12 cellular contexts compared by ENCODE assay signal in the genomic region with DNA sequence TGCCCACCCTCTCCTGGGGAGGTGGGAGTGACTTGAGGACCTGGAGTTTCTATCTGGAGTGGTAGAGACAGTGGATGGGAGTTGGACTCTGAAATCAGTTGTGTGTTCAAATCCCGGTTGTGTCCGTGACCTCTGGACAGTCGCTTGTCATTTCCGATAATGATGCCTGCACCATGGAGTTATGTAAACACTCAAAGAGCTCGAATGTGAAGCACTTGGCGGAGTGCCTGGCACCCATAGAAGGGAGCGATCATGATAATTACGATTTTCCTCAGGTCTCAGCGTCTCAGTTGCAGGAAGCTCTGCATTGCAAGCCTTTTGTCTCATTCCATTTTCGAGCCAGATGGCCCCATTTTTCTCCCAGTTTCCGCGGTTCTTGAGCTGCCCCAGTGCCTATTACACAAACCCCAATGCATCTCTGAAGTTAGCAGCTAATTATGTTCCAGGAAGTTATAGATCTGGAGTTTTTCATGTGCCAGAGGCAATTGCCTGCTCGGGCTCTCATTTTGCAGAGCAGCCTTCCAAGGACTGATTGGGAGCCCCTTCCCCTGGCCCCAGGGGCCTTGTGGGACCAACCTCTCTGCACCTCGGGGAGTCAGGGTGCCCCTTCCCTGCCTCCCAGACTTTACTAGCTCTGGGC.
DNase-seq lines count a peak whose midpoint lies in the region; ATAC-seq and TF ChIP-seq lines count a peak whose summit lies in the region.
"Had no signal": no experiment of that assay in that cellular context is flagged by ENCODE, and none has a peak within 500 bp of the region (broad histone marks: within the 10 kb centered on the region; RNA-seq: fewer than 3 reads in every experiment).

No MANE protein-coding gene starts in this region.

- no peaks in the 10 kb centered on the region for H3K23me2 ChIP-seq in H9 (ENCODE audit: insufficient read length, low read depth, low read length, poor library complexity, severe bottlenecking)

- H4K8ac ChIP-seq in H9 (replicated peaks; ENCODE audit: insufficient read length, low read depth, low read length): no peak overlapping the region

- no peaks in the 10 kb centered on the region for H3K36me3 Mint-ChIP-seq in H9 (ENCODE audit: insufficient read depth in 1 of 3, low read depth in 3 of 3)
- H3K36me3 Mint-ChIP-seq: IgD-negative memory B cell had no signal

- H3K79me1 ChIP-seq in H9 (ENCODE audit: insufficient read depth, low read depth, low read length, poor library complexity, severe bottlenecking): no peaks in the 10 kb centered on the region

- H2BK12ac ChIP-seq in H9 (ENCODE audit: insufficient read length, low read depth, low read length): no peak overlapping the region

- H3T11ph ChIP-seq in H9 (ENCODE audit: low read length): no peak overlapping the region

- no peak overlapping the region for H2AK5ac ChIP-seq in H9 (ENCODE audit: insufficient read length, low read length)

- no peaks in the 10 kb centered on the region; the same call in 1 of the 2 replicates for H3K4me1 ChIP-seq in H9 (ENCODE audit: insufficient read depth, low read length)
- no peaks in the 10 kb centered on the region for H3K4me1 ChIP-seq in colonic mucosa
- H3K4me1 ChIP-seq in rectal smooth muscle tissue (ENCODE audit: control insufficient read depth, insufficient read depth, low read length): peaks cover 2% of the 10 kb centered on the region

- H3K9ac ChIP-seq in H9 (ENCODE audit: extremely low read depth, insufficient read length, low read length) (no peak overlapping the region), colonic mucosa (ENCODE audit: low read depth in 2 of 2, low read length in 2 of 2) (no peak overlapping the region), rectal smooth muscle tissue (ENCODE audit: low read length) (no peak overlapping the region)

- no peak for ATAC-seq in Right ventricle myocardium superior (ENCODE audit: poor library complexity)
- ATAC-seq in HG03520 (IDR thresholded peaks at IDR 0.05; ENCODE audit: unreplicated experiment): no peak
- ATAC-seq: activated T-cell treated with anti-CD3 and anti-CD28 coated beads, Interleukin-2, amount 50 U/mL, for 72 hours; sciatic nerve had no signal

- H3K4me2 ChIP-seq in H9 (ENCODE audit: insufficient read depth, insufficient read length, low read length): no peak overlapping the region

- no peak overlapping the region for H2BK120ac ChIP-seq in H9 (ENCODE audit: low read depth, low read length, poor library complexity, severe bottlenecking)

- H3K27ac ChIP-seq in H9 (ENCODE audit: insufficient read length, low read depth, low read length) (no peak overlapping the region), colonic mucosa (peak overlapping the region; percentile 18), rectal smooth muscle tissue (ENCODE audit: low read depth, low read length) (no peak overlapping the region)

- H3K9me3 Mint-ChIP-seq in H9: no peaks in the 10 kb centered on the region; a peak in 1 of 5 replicates
- H3K9me3 Mint-ChIP-seq: activated T-cell treated with anti-CD3 and anti-CD28 coated beads, Interleukin-2, amount 50 U/mL, for 72 hours; central memory CD8-positive, alpha-beta T cell had no signal

- H3K4me3 Mint-ChIP-seq in H9: no peak overlapping the region
- H3K4me3 Mint-ChIP-seq: activated T-cell treated with anti-CD3 and anti-CD28 coated beads, Interleukin-2, amount 50 U/mL, for 72 hours; central memory CD8-positive, alpha-beta T cell; IgD-negative memory B cell had no signal

- TF ChIP-seq CTCF in H9 (conservative IDR thresholded peaks at IDR 0.05) (no peak), colonic mucosa (IDR thresholded peaks at IDR 0.05) (no peak)

- no peak overlapping the region for H3K4me3 ChIP-seq in colonic mucosa
- H3K4me3 ChIP-seq in rectal smooth muscle tissue (ENCODE audit: low read length): peak overlapping the region; percentile 30

- H4K5ac ChIP-seq in H9 (ENCODE audit: insufficient read length, low read depth, low read length): no peak overlapping the region

- H3K36me3 ChIP-seq in colonic mucosa (no peaks in the 10 kb centered on the region), rectal smooth muscle tissue (ENCODE audit: control insufficient read depth, insufficient read depth, low read length) (no peaks in the 10 kb centered on the region)

- no peak overlapping the region for H2BK20ac ChIP-seq in H9 (ENCODE audit: low read depth, low read length, poor library complexity, severe bottlenecking)

- no peak overlapping the region for H3K56ac ChIP-seq in H9 (ENCODE audit: insufficient read length, low read depth, low read length)

- H3K9me3 ChIP-seq in H9 (ENCODE audit: control insufficient read depth, low read depth, low read length) (no peaks in the 10 kb centered on the region), colonic mucosa (no peaks in the 10 kb centered on the region)

- H3K79me2 ChIP-seq in H9 (ENCODE audit: insufficient read depth, low read length): no peaks in the 10 kb centered on the region

- H3K18ac ChIP-seq in H9 (ENCODE audit: insufficient read length, low read depth, low read length): no peak overlapping the region

- intact Hi-C loops in colonic mucosa (cut with DNase I): no loop called here
- intact Hi-C loops in Right ventricle myocardium superior (cut with DNase I): no loop called here

- DNase-seq in H9: peak; percentile 5
- DNase-seq in NCI-H2171 (lab: John Stamatoyannopoulos, UW): peak; percentile 20
- peak; percentile 29 for DNase-seq in colonic mucosa
- no peak for DNase-seq in effector CD4-positive, alpha-beta T cell
- DNase-seq in Right ventricle myocardium superior: no peak
- DNase-seq in islet precursor cell: no peak
- DNase-seq: activated T-cell treated with anti-CD3 and anti-CD28 coated beads, Interleukin-2, amount 50 U/mL, for 72 hours had no signal

- peaks cover 13 to 15% of the 10 kb centered on the region in 2 experiments for H3K4me1 Mint-ChIP-seq in H9

- peaks cover 69% of the 10 kb centered on the region for H3K27me3 Mint-ChIP-seq in H9 (ENCODE audit: low read depth)

- no peak overlapping the region for H3K14ac ChIP-seq in H9 (ENCODE audit: insufficient read depth, low read length)

- H2AFZ ChIP-seq in H9 (ENCODE audit: low read length): no peak overlapping the region

- no peak overlapping the region for H2BK15ac ChIP-seq in H9 (ENCODE audit: low read depth, low read length)

- H3K27me3 ChIP-seq in H9 (ENCODE audit: insufficient read depth, low read length) (peaks cover 7% of the 10 kb centered on the region; the same call in 1 of the 2 replicates), colonic mucosa (no peaks in the 10 kb centered on the region), rectal smooth muscle tissue (ENCODE audit: control insufficient read depth, insufficient read depth, low read length) (no peaks in the 10 kb centered on the region)

- no CpG with 5 or more reads among the region's 14 CpGs for WGBS in H9 (ENCODE audit: extremely low coverage, insufficient read length, low lambda C conversion rate)

- H3K4ac ChIP-seq in H9 (ENCODE audit: low read depth, low read length): no peak overlapping the region

- no peak overlapping the region for H3K27ac Mint-ChIP-seq in H9
- H3K27ac Mint-ChIP-seq: activated T-cell treated with anti-CD3 and anti-CD28 coated beads, Interleukin-2, amount 50 U/mL, for 72 hours; IgD-negative memory B cell had no signal

- H4K91ac ChIP-seq in H9 (ENCODE audit: insufficient read length, low read depth, low read length): no peak overlapping the region

- H2BK5ac ChIP-seq in H9 (ENCODE audit: insufficient read length, low read length): no peak overlapping the region

- no peak overlapping the region for H3K23ac ChIP-seq in H9 (ENCODE audit: insufficient read length, low read depth, low read length)

- H4K20me1 ChIP-seq in H9 (ENCODE audit: control insufficient read depth, insufficient read depth, insufficient read length): no peaks in the 10 kb centered on the region

Comparison
In these comparisons a context has a peak if more than half of its experiments do, and no peak if none do; other contexts are left out.
1. DNase-seq: peak in H9 (single experiment), NCI-H2171 (single experiment) and colonic mucosa (single experiment); none in effector CD4-positive, alpha-beta T cell (single experiment), Right ventricle myocardium superior (single experiment) and islet precursor cell (single experiment).